14 cellular contexts compared by ENCODE assay signal in the genomic region with DNA sequence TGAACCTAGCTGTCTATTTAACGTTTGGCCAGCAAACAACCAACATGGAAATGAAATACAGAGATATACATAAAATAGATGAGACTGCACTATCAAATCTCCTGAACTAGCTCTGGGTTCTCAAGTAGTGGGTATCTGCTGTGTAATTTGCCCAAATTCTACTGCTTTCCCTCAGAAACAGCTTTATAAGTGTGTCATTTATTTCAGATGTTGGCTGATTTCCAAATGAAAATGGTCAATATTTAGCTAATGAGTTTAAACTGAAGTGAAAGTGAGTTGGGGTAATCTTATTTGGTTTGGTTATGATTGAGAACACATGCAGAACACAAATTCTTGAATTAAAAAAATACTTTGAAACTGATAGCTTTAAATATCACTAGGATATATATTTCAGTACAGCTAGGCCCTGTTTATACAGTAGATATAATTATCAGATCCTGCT.
"Had no signal": no experiment of that assay in that cellular context is flagged by ENCODE, and none has a peak within 500 bp of the region (broad histone marks: within the 10 kb centered on the region; RNA-seq: fewer than 3 reads in every experiment).

No MANE protein-coding gene starts in this region.

- H3K4me1 Mint-ChIP-seq: naive thymus-derived CD4-positive, alpha-beta T cell had no signal

- H3K9me3 ChIP-seq: neutrophil, sigmoid colon, upper lobe of left lung had no signal

- H3K36me3 ChIP-seq: neutrophil, sigmoid colon, upper lobe of left lung had no signal

- H3K36me3 Mint-ChIP-seq: naive thymus-derived CD4-positive, alpha-beta T cell had no signal

- H3K4me3 Mint-ChIP-seq: naive thymus-derived CD4-positive, alpha-beta T cell had no signal

- DNase-seq: central memory CD4-positive, alpha-beta T cell; effector memory CD4-positive, alpha-beta T cell; foreskin fibroblast; head of caudate nucleus; hippocampal formation; left colon; mesendoderm; naive thymus-derived CD4-positive, alpha-beta T cell; sigmoid colon; stimulated activated naive CD4-positive, alpha-beta T cell treated with Interleukin-2 at 50 U/mL for 16 hours; upper lobe of left lung had no signal

- H3K4me3 ChIP-seq: sigmoid colon, skin epidermis, upper lobe of left lung had no signal

- H3K27ac Mint-ChIP-seq: naive thymus-derived CD4-positive, alpha-beta T cell had no signal

- H3K27me3 ChIP-seq: neutrophil, sigmoid colon, upper lobe of left lung had no signal

- H3K27me3 Mint-ChIP-seq: naive thymus-derived CD4-positive, alpha-beta T cell had no signal

- ATAC-seq: esophagus mucosa; left colon; naive thymus-derived CD4-positive, alpha-beta T cell had no signal

- H3K4me1 ChIP-seq: upper lobe of left lung had no signal

- H3K27ac ChIP-seq: neutrophil, skin epidermis, upper lobe of left lung had no signal
